Comparison of ENCODE assay signal across 8 cellular contexts in genomic region chr20:24917797-24918578, GRCh38. TPM values are rescaled to one million over a fixed set of nuclear protein-coding genes. Genes with fewer than 3 reads are reported as not detected.
DNase-seq lines count a peak whose midpoint lies in the region; ATAC-seq and TF ChIP-seq lines count a peak whose summit lies in the region.

No MANE protein-coding gene starts in this region.

- H3K9me3 ChIP-seq in mucosa of descending colon, result no peaks in the 10 kb centered on the region

- no peaks in the 10 kb centered on the region for H3K4me1 ChIP-seq in mucosa of descending colon (ENCODE audit: low read depth)

- H3K36me3 ChIP-seq in mucosa of descending colon (ENCODE audit: low read depth), result no peaks in the 10 kb centered on the region

- peak; percentile 62 for DNase-seq in EH (ENCODE audit: low read depth)
- DNase-seq in NCI-H524 treated with DMSO at 0.1 percent for 48 hours (lab: John Stamatoyannopoulos, UW), result peak; percentile 27
- DNase-seq in activated CD8-positive, alpha-beta memory T cell treated with anti-CD3 and anti-CD28 coated beads for 48 hours (ENCODE audit: low read depth in 2 of 3, low spot score in 2 of 3), result peak in 2 of 3 experiments; percentile 27 to 31
- no peak for DNase-seq in epithelial cell of proximal tubule (ENCODE audit: low read depth)
- peak in 2 of 3 donors; percentile 75 to 83 for DNase-seq in mucosa of descending colon
- peak in 5 of 6 experiments; percentile 3 to 28 (median 16) for DNase-seq in stimulated activated naive CD4-positive, alpha-beta T cell (lab: John Stamatoyannopoulos, UW)

- peak; percentile 59 for ATAC-seq in HG02973 (IDR thresholded peaks at IDR 0.05; ENCODE audit: unreplicated experiment)
- ATAC-seq in mucosa of descending colon, result peak; percentile 93
- no peak for ATAC-seq in HG02840 (IDR thresholded peaks at IDR 0.05; ENCODE audit: low FRiP score, unreplicated experiment)

- no peak overlapping the region for H3K4me3 ChIP-seq in epithelial cell of proximal tubule (ENCODE audit: low read depth, low read length)
- no peak overlapping the region for H3K4me3 ChIP-seq in mucosa of descending colon

- peak; percentile 86 for TF ChIP-seq CTCF in epithelial cell of proximal tubule (conservative IDR thresholded peaks at IDR 0.05; ENCODE audit: low read depth, low read length)
- TF ChIP-seq CTCF in mucosa of descending colon (IDR thresholded peaks at IDR 0.05), result peak; percentile 65

- intact Hi-C loops in mucosa of descending colon (cut with DNase I, micrococcal nuclease), result loop anchor here (10.0 kb wide), 1 partner anchor 753 kb away; no protein-coding TSS in a partner anchor

RNA-seq across cellular contexts. Expression of gene CST7, which starts 31.1 kb away (rescaled TPM):
- total RNA-seq in epithelial cell of proximal tubule, result not detected in 2 replicates
- total RNA-seq in mucosa of descending colon, result 1 to 10 TPM; 1.4 to 2.3 (median 1.7) TPM
